18 cellular contexts compared by ENCODE assay signal in genomic region chr1:3296326-3296725, GRCh38.
DNase-seq lines count a peak whose midpoint lies in the region; ATAC-seq and TF ChIP-seq lines count a peak whose summit lies in the region.
"Had no signal": no experiment of that assay in that cellular context is flagged by ENCODE, and none has a peak within 500 bp of the region (broad histone marks: within the 10 kb centered on the region; RNA-seq: fewer than 3 reads in every experiment).

No MANE protein-coding gene starts in this region.

- H3K4me2 ChIP-seq in neural progenitor cell: no peak overlapping the region
- no peak overlapping the region for H3K4me2 ChIP-seq in GM23338

- H3K27ac ChIP-seq in cardiac muscle cell (peak overlapping the region; percentile 64), heart left ventricle (no peak overlapping the region), neural progenitor cell (no peak overlapping the region), GM23338 (ENCODE audit: low read depth) (no peak overlapping the region)

- no peaks in the 10 kb centered on the region for H3K9me2 ChIP-seq in GM23338 (ENCODE audit: insufficient read depth)

- 48 to 56% (median 55%) methylated on average over 5 to 11 of the region's 11 CpGs for WGBS in heart left ventricle, 4 donors

- H3F3A ChIP-seq in neural progenitor cell (ENCODE audit: low read depth): no peaks in the 10 kb centered on the region
- no peaks in the 10 kb centered on the region for H3F3A ChIP-seq in GM23338 (replicated peaks; ENCODE audit: low read depth)

- H2AFZ ChIP-seq in neural progenitor cell (replicated peaks): no peak overlapping the region
- no peak overlapping the region for H2AFZ ChIP-seq in GM23338

- no peak overlapping the region for H3K9ac ChIP-seq in neural progenitor cell

- H3K27me3 Mint-ChIP-seq in endothelial cell (ENCODE audit: unreplicated experiment) (peaks cover 15% of the 10 kb centered on the region), neural progenitor cell (ENCODE audit: insufficient read depth, low read depth) (peaks cover 7% of the 10 kb centered on the region), GM23338 (ENCODE audit: insufficient read depth, low read depth, poor library complexity) (peaks cover 2% of the 10 kb centered on the region)
- H3K27me3 Mint-ChIP-seq: CD4-positive, CD25-positive, alpha-beta regulatory T cell; CD8-positive, alpha-beta memory T cell had no signal

- H3K9me3 ChIP-seq in cardiac muscle cell (ENCODE audit: low read depth) (no peaks in the 10 kb centered on the region), heart left ventricle (no peaks in the 10 kb centered on the region), neural progenitor cell (ENCODE audit: low read depth) (no peaks in the 10 kb centered on the region)
- H3K9me3 ChIP-seq: BE2C had no signal

- ATAC-seq in heart left ventricle (no peak), GM23338 (no peak)
- ATAC-seq: GM12878 had no signal

- H3K27ac Mint-ChIP-seq in endothelial cell (ENCODE audit: unreplicated experiment) (peak overlapping the region; percentile 30), neural progenitor cell (peak overlapping the region; percentile 69), GM23338 (no peak overlapping the region)
- H3K27ac Mint-ChIP-seq: CD4-positive, CD25-positive, alpha-beta regulatory T cell; H9 had no signal

- DNase-seq in cardiac muscle cell (ENCODE audit: low read depth in 1 of 2, low spot score in 1 of 2) (no peak), heart left ventricle (no peak), endothelial cell (ENCODE audit: low spot score) (no peak), neural progenitor cell (ENCODE audit: low spot score) (no peak), GM23338 (ENCODE audit: low spot score) (no peak), pons (ENCODE audit: low spot score) (no peak)
- DNase-seq: ACHN; BE2C; C1 segment of cervical spinal cord; CD4-positive, CD25-positive, alpha-beta regulatory T cell; CD8-positive, alpha-beta memory T cell; COR-L47; DMS 273 treated with DMSO at 0.1 percent for 48 hours; DMS53; DND-41; EL; H9 had no signal

- H3K4me1 Mint-ChIP-seq in endothelial cell (ENCODE audit: unreplicated experiment): no peaks in the 10 kb centered on the region
- peaks cover 5% of the 10 kb centered on the region for H3K4me1 Mint-ChIP-seq in neural progenitor cell
- no peaks in the 10 kb centered on the region for H3K4me1 Mint-ChIP-seq in GM23338
- H3K4me1 Mint-ChIP-seq: CD4-positive, CD25-positive, alpha-beta regulatory T cell; CD8-positive, alpha-beta memory T cell; H9 had no signal

- intact Hi-C loops in heart left ventricle (cut with DNase I): no loop called here

- H3K4me1 ChIP-seq in cardiac muscle cell (ENCODE audit: low read depth) (peaks cover 36% of the 10 kb centered on the region), heart left ventricle (peaks cover 0 to 25% (median 4%) of the 10 kb centered on the region in 12 donors), neural progenitor cell (no peaks in the 10 kb centered on the region), GM23338 (ENCODE audit: insufficient read depth) (no peaks in the 10 kb centered on the region)
- H3K4me1 ChIP-seq: BE2C had no signal

- H3K27me3 ChIP-seq in cardiac muscle cell (no peaks in the 10 kb centered on the region), heart left ventricle (peaks cover 0 to 9% (median 0%) of the 10 kb centered on the region in 9 donors), neural progenitor cell (no peaks in the 10 kb centered on the region), GM23338 (ENCODE audit: insufficient read depth) (no peaks in the 10 kb centered on the region)

- TF ChIP-seq CTCF in cardiac muscle cell (IDR thresholded peaks at IDR 0.05; ENCODE audit: low read depth, low read length) (no peak), heart left ventricle (IDR thresholded peaks at IDR 0.05) (no peak), endothelial cell (IDR thresholded peaks at IDR 0.05; ENCODE audit: unreplicated experiment) (no peak), neural progenitor cell (IDR thresholded peaks at IDR 0.05) (no peak), GM23338 (conservative IDR thresholded peaks at IDR 0.05; ENCODE audit: low read depth in 2 of 2) (no peak)

- no peaks in the 10 kb centered on the region for H3K36me3 Mint-ChIP-seq in endothelial cell (ENCODE audit: low read depth, unreplicated experiment)
- no peaks in the 10 kb centered on the region for H3K36me3 Mint-ChIP-seq in neural progenitor cell
- no peaks in the 10 kb centered on the region for H3K36me3 Mint-ChIP-seq in GM23338 (ENCODE audit: low read depth)
- H3K36me3 Mint-ChIP-seq: CD4-positive, CD25-positive, alpha-beta regulatory T cell; CD8-positive, alpha-beta memory T cell had no signal

- no peak overlapping the region for H3K4me3 Mint-ChIP-seq in endothelial cell (ENCODE audit: unreplicated experiment)
- H3K4me3 Mint-ChIP-seq in neural progenitor cell: no peak overlapping the region
- H3K4me3 Mint-ChIP-seq in GM23338: no peak overlapping the region
- H3K4me3 Mint-ChIP-seq: CD4-positive, CD25-positive, alpha-beta regulatory T cell; CD8-positive, alpha-beta memory T cell; H9 had no signal

- no peaks in the 10 kb centered on the region for H3K36me3 ChIP-seq in cardiac muscle cell
- H3K36me3 ChIP-seq in heart left ventricle: no peaks in the 10 kb centered on the region
- no peaks in the 10 kb centered on the region for H3K36me3 ChIP-seq in neural progenitor cell
- H3K36me3 ChIP-seq in GM23338 (ENCODE audit: insufficient read depth): no peaks in the 10 kb centered on the region
- H3K36me3 ChIP-seq: BE2C had no signal

- H3K4me3 ChIP-seq in cardiac muscle cell: no peak overlapping the region
- no peak overlapping the region for H3K4me3 ChIP-seq in heart left ventricle
- H3K4me3 ChIP-seq in neural progenitor cell: no peak overlapping the region
- no peak overlapping the region for H3K4me3 ChIP-seq in GM23338
- H3K4me3 ChIP-seq: GM12878 had no signal

- TF ChIP-seq POLR2A in heart left ventricle (IDR thresholded peaks at IDR 0.05): no peak

- no peaks in the 10 kb centered on the region for H4K20me1 ChIP-seq in neural progenitor cell (ENCODE audit: low read depth)
- no peaks in the 10 kb centered on the region for H4K20me1 ChIP-seq in GM23338 (replicated peaks; ENCODE audit: insufficient read depth)

- H3K9me3 Mint-ChIP-seq in endothelial cell (ENCODE audit: unreplicated experiment) (no peaks in the 10 kb centered on the region), neural progenitor cell (no peaks in the 10 kb centered on the region), GM23338 (no peaks in the 10 kb centered on the region; the same call in 2 of the 3 replicates)
- H3K9me3 Mint-ChIP-seq: CD4-positive, CD25-positive, alpha-beta regulatory T cell; CD8-positive, alpha-beta memory T cell had no signal

- H3K79me2 ChIP-seq in neural progenitor cell (ENCODE audit: low read depth) (no peaks in the 10 kb centered on the region), GM23338 (replicated peaks; ENCODE audit: insufficient read depth) (no peaks in the 10 kb centered on the region)

TF ChIP-seq in GM23338, 12 proteins besides CTCF, POLR2A, EP300 and RAD21 (continues in another document):
- TF ChIP-seq EZH2 (IDR thresholded peaks at IDR 0.05; ENCODE audit: low read depth, unreplicated experiment) (no peak), NANOG (IDR thresholded peaks at IDR 0.05; ENCODE audit: borderline replicate concordance) (no peak), ZNF331 (CRISPR knock-in tag; IDR thresholded peaks at IDR 0.05; ENCODE audit: low read depth) (no peak), ETS1 (IDR thresholded peaks at IDR 0.05) (no peak), EZH2phosphoT487 (IDR thresholded peaks at IDR 0.05; ENCODE audit: unreplicated experiment) (no peak), STAT1 (IDR thresholded peaks at IDR 0.05; ENCODE audit: unreplicated experiment) (no peak), POLR2AphosphoS5 (IDR thresholded peaks at IDR 0.05; ENCODE audit: low read depth) (no peak)
